In genomic region chr7:48035301-48035966, GRCh38 we compare ENCODE assay signal across 8 cellular contexts. TPM values are rescaled to one million over a fixed set of nuclear protein-coding genes. Genes with fewer than 3 reads are reported as not detected.
DNase-seq lines count a peak whose midpoint lies in the region; ATAC-seq and TF ChIP-seq lines count a peak whose summit lies in the region.

TSS of gene C7orf57 (plus strand) at chr7:48035543. CDS start at chr7:48036309, 766 bp downstream.

- no peak within 1 kb of the TSS for H4K12ac ChIP-seq in trophoblast cell (ENCODE audit: low read depth, low read length)

- H4K91ac ChIP-seq in trophoblast cell (ENCODE audit: low read depth, low read length): no peak within 1 kb of the TSS

- H4K8ac ChIP-seq in trophoblast cell (ENCODE audit: low read depth, low read length): no peak within 1 kb of the TSS

- 1 to 2% methylated on average over 47 to 54 of the region's 62 CpGs for WGBS in GM23248 (ENCODE audit: low coverage in 1 of 2, low lambda C conversion rate in 2 of 2, missing lambda C conversion rate in 2 of 2), 2 experiments
- WGBS in trophoblast cell (ENCODE audit: extremely low coverage, insufficient coverage, insufficient read length): no CpG with 5 or more reads among the region's 62 CpGs
- 0% methylated on average over 28 to 42 of the region's 62 CpGs for WGBS in thyroid gland, 2 donors

- H4K20me1 ChIP-seq in GM23248 (ENCODE audit: insufficient read depth) (no peaks in the 10 kb centered on the region), KMS-11 (ENCODE audit: insufficient read depth) (no peaks in the 10 kb centered on the region)

- H2AK5ac ChIP-seq in trophoblast cell (ENCODE audit: low read length): no peak within 1 kb of the TSS

- peak within 1 kb of the TSS; percentile 68 for H3K9ac ChIP-seq in GM23248
- H3K9ac ChIP-seq in KMS-11: peak within 1 kb of the TSS; percentile 63
- H3K9ac ChIP-seq in adipocyte (ENCODE audit: low read length): no peak within 1 kb of the TSS
- H3K9ac ChIP-seq in trophoblast cell (ENCODE audit: low read length): no peak within 1 kb of the TSS

- peak; percentile 88 for DNase-seq in EL
- peak; percentile 96 for DNase-seq in GM23248
- DNase-seq in SW 1271 (lab: John Stamatoyannopoulos, UW): peak; percentile 69 to 90
- DNase-seq in adipocyte (ENCODE audit: low read depth): peak; percentile 96
- peak; percentile 96 for DNase-seq in left cardiac atrium
- peak; percentile 93 to 96 for DNase-seq in trophoblast cell
- peak; percentile 92 to 94 for DNase-seq in thyroid gland

- H3K4me1 ChIP-seq in GM23248 (ENCODE audit: insufficient read depth) (no peaks in the 10 kb centered on the region), KMS-11 (ENCODE audit: low read depth, poor library complexity, severe bottlenecking) (peaks cover 3% of the 10 kb centered on the region), adipocyte (ENCODE audit: control insufficient read depth, insufficient read depth, low read length) (peaks cover 8% of the 10 kb centered on the region), trophoblast cell (ENCODE audit: control insufficient read depth in 1 of 2, insufficient read depth in 2 of 2, low read length in 2 of 2) (peaks cover 9% of the 10 kb centered on the region in 2 experiments), thyroid gland (peaks cover 6 to 12% of the 10 kb centered on the region in 2 donors)

- no peak within 1 kb of the TSS for H2BK12ac ChIP-seq in trophoblast cell (ENCODE audit: low read length)

- no peak within 1 kb of the TSS for H3K27ac ChIP-seq in GM23248
- H3K27ac ChIP-seq in KMS-11: no peak within 1 kb of the TSS
- H3K27ac ChIP-seq in trophoblast cell (ENCODE audit: low read depth, low read length): no peak within 1 kb of the TSS
- no peak within 1 kb of the TSS for H3K27ac ChIP-seq in thyroid gland

- intact Hi-C loops in left cardiac atrium (cut with DNase I) (loop anchor here in 1 of 2 donors (5.0 kb wide), 1 partner anchor 52 kb away; the partner anchor contains the start of gene UPP1), thyroid gland (cut with DNase I) (loop anchor here (10.0 kb wide), 1 partner anchor 69 kb away; no protein-coding TSS in a partner anchor)

- TF ChIP-seq CTCF in KMS-11 (conservative IDR thresholded peaks at IDR 0.05; ENCODE audit: low read depth, low read length) (no peak), thyroid gland (IDR thresholded peaks at IDR 0.05) (peak in 3 of 6 experiments; percentile 6 to 30 (median 27))

- no peak within 1 kb of the TSS for H2BK5ac ChIP-seq in trophoblast cell (ENCODE audit: low read depth, low read length, poor library complexity)

- no peaks in the 10 kb centered on the region; the same call in 1 of the 2 replicates for H3F3A ChIP-seq in GM23248 (ENCODE audit: insufficient read depth)

- peak; percentile 100 for ATAC-seq in left cardiac atrium

- H2AFZ ChIP-seq in GM23248: peak within 1 kb of the TSS; percentile 76
- H2AFZ ChIP-seq in KMS-11 (ENCODE audit: low read depth): peak within 1 kb of the TSS; percentile 88
- peak within 1 kb of the TSS; percentile 42 for H2AFZ ChIP-seq in trophoblast cell (ENCODE audit: insufficient read depth, low read length, poor library complexity)

- no peak within 1 kb of the TSS for H3K4ac ChIP-seq in trophoblast cell (ENCODE audit: low read depth, low read length)

- in situ Hi-C loops in GM23248 (cut with MboI): no loop called here

- H3K79me2 ChIP-seq in GM23248 (ENCODE audit: insufficient read depth) (no peaks in the 10 kb centered on the region), KMS-11 (ENCODE audit: insufficient read depth, low read depth) (no peaks in the 10 kb centered on the region), trophoblast cell (ENCODE audit: control insufficient read depth, insufficient read depth, low read length, poor library complexity) (no peaks in the 10 kb centered on the region)

- H3K9me3 ChIP-seq in GM23248 (ENCODE audit: low read depth) (no peaks in the 10 kb centered on the region), adipocyte (ENCODE audit: control insufficient read depth, low read length) (no peaks in the 10 kb centered on the region), trophoblast cell (ENCODE audit: insufficient read depth, low read depth, low read length) (peaks cover 7% of the 10 kb centered on the region), thyroid gland (no peaks in the 10 kb centered on the region)

- H3K4me3 ChIP-seq in GM23248 (peak within 1 kb of the TSS; percentile 72), KMS-11 (IDR thresholded peaks at IDR 0.05; ENCODE audit: insufficient read depth, low read depth, low read length) (peak within 1 kb of the TSS; percentile 38), adipocyte (ENCODE audit: low read length) (peak within 1 kb of the TSS; percentile 80), trophoblast cell (ENCODE audit: low read depth, low read length) (peak within 1 kb of the TSS; percentile 85), thyroid gland (replicated peaks in 1 of 3) (peak within 1 kb of the TSS; percentile 41 to 48 (median 44))

- H3K23ac ChIP-seq in trophoblast cell (ENCODE audit: low read length): peak within 1 kb of the TSS; percentile 5

- H3K27me3 ChIP-seq in GM23248 (replicated peaks; ENCODE audit: insufficient read depth) (0 out of 2 replicates have a peak, but pooled peaks cover 6% of the 10 kb centered on the region), KMS-11 (ENCODE audit: insufficient read depth, low read depth) (no peaks in the 10 kb centered on the region), adipocyte (replicated peaks; ENCODE audit: control insufficient read depth, insufficient read depth, low read length) (peaks cover 24% of the 10 kb centered on the region), trophoblast cell (ENCODE audit: insufficient read depth, low read length) (peaks cover 14% of the 10 kb centered on the region), thyroid gland (no peaks in the 10 kb centered on the region)

- TF ChIP-seq POLR2A in thyroid gland (IDR thresholded peaks at IDR 0.05): no peak

- no peak within 1 kb of the TSS for H2BK120ac ChIP-seq in trophoblast cell (ENCODE audit: insufficient read depth, low read length, poor library complexity)

- no peaks in the 10 kb centered on the region for H3K9me2 ChIP-seq in GM23248 (ENCODE audit: insufficient read depth)

- no peak within 1 kb of the TSS for H3K18ac ChIP-seq in trophoblast cell (ENCODE audit: low read length)

- peak within 1 kb of the TSS; percentile 88 for H3K4me2 ChIP-seq in GM23248 (ENCODE audit: unreplicated experiment)
- peak within 1 kb of the TSS; percentile 79 for H3K4me2 ChIP-seq in KMS-11
- H3K4me2 ChIP-seq in trophoblast cell (ENCODE audit: low read length): peak within 1 kb of the TSS; percentile 83

- no peaks in the 10 kb centered on the region for H3K79me1 ChIP-seq in trophoblast cell (ENCODE audit: low read length)

- no peaks in the 10 kb centered on the region for H3K36me3 ChIP-seq in GM23248 (ENCODE audit: low read depth)
- H3K36me3 ChIP-seq in KMS-11 (ENCODE audit: insufficient read depth): no peaks in the 10 kb centered on the region
- H3K36me3 ChIP-seq in adipocyte (ENCODE audit: control insufficient read depth, insufficient read depth, low read length, severe bottlenecking): no peaks in the 10 kb centered on the region
- H3K36me3 ChIP-seq in trophoblast cell (ENCODE audit: control insufficient read depth in 1 of 2, insufficient read depth in 2 of 2, low read length in 2 of 2): no peaks in the 10 kb centered on the region
- H3K36me3 ChIP-seq in thyroid gland: no peaks in the 10 kb centered on the region

- H3K14ac ChIP-seq in trophoblast cell (ENCODE audit: low read length): no peak within 1 kb of the TSS

RNA-seq across cellular contexts. Expression of gene C7orf57, which starts in this region (rescaled TPM):
- not detected in 2 replicates for total RNA-seq in GM23248 (2014; rRNA removed; shearing (Covaris generic))
- polyA plus RNA-seq in GM23248 (2016; fragmentation: Nextera tagmentation; extraction: Ambion mirVana): not detected in 2 replicates
- total RNA-seq in left cardiac atrium: under 1 TPM in 1 of 2 donors, not detected in 1; 0.12 TPM
- 0.22 and 0.25 TPM in 2 replicates for polyA plus RNA-seq in trophoblast cell (2013)
- total RNA-seq in thyroid gland: not detected

Comparison
In these comparisons a context has a peak if more than half of its experiments do, and no peak if none do; other contexts are left out.
1. Peak in DNase-seq, H3K4me3 ChIP-seq, H3K9ac ChIP-seq and H3K4me2 ChIP-seq in GM23248; RNA of the gene not detected or under 1 TPM.
2. Peak in DNase-seq and ATAC-seq in left cardiac atrium; RNA of the gene not detected or under 1 TPM.
3. Peak in DNase-seq and H3K4me3 ChIP-seq in thyroid gland; RNA of the gene not detected or under 1 TPM.